In genomic region chr1:155086182-155086741, GRCh38 we compare ENCODE assay signal across 8 cellular contexts. TPM values are rescaled to one million over a fixed set of nuclear protein-coding genes. Genes with fewer than 3 reads are reported as not detected.
DNase-seq lines count a peak whose midpoint lies in the region; ATAC-seq lines count a peak whose summit lies in the region.

No MANE protein-coding gene starts in this region.

- DNase-seq in ELR (ENCODE audit: low read depth): peak; percentile 62
- DNase-seq in LHCN-M2 (ENCODE audit: low read depth): peak; percentile 29
- peak; percentile 63 for DNase-seq in T-helper 22 cell (ENCODE audit: low read depth)
- peak in 31 of 58 donors; percentile 16 to 73 (median 39) for DNase-seq in anterior cingulate cortex (lab: John Stamatoyannopoulos, UW)
- peak; percentile 86 for DNase-seq in stimulated activated CD4-positive, alpha-beta T cell treated with anti-CD3 and anti-CD28 coated beads, Interleukin-15, amount 100 ng/mL, for 24 hours

- peak overlapping the region; percentile 35 for H3K4me3 ChIP-seq in iPS-15b (ENCODE audit: low read depth, low read length)

- H3K9ac ChIP-seq in iPS-15b (ENCODE audit: low read depth, low read length): no peak overlapping the region

- peaks cover 17% of the 10 kb centered on the region for H3K4me1 ChIP-seq in iPS-15b (ENCODE audit: control insufficient read depth, insufficient read depth, low read length)

- H3K27me3 ChIP-seq in iPS-15b (ENCODE audit: control insufficient read depth, insufficient read depth, low read length): peaks cover 40% of the 10 kb centered on the region

- H3K36me3 ChIP-seq in iPS-15b (ENCODE audit: control insufficient read depth, insufficient read depth, low read length): no peaks in the 10 kb centered on the region

- no peaks in the 10 kb centered on the region for H3K9me3 ChIP-seq in iPS-15b (ENCODE audit: control insufficient read depth, insufficient read depth, low read length)

- no peak for ATAC-seq in GM19035 (IDR thresholded peaks at IDR 0.05; ENCODE audit: unreplicated experiment)
- ATAC-seq in HG03039 (IDR thresholded peaks at IDR 0.05; ENCODE audit: unreplicated experiment): no peak

RNA-seq across cellular contexts. Expression of gene EFNA3, which starts 7.6 kb away (rescaled TPM):
- total RNA-seq in LHCN-M2 (2014; rRNA removed): 1.7 and 2.1 TPM in 2 replicates
- 3.9 TPM for polyA plus RNA-seq in LHCN-M2 (2012)

RNA-seq across cellular contexts. Expression of gene EFNA4, which starts 22.7 kb away (rescaled TPM):
- 8.0 and 8.7 TPM in 2 replicates for total RNA-seq in LHCN-M2 (2014; rRNA removed)
- 7.1 TPM for polyA plus RNA-seq in LHCN-M2 (2012)

RNA-seq across cellular contexts. Expression of gene ADAM15, which starts 35.1 kb away (rescaled TPM):
- total RNA-seq in LHCN-M2 (2014; rRNA removed): 82.4 and 86.7 TPM in 2 replicates
- polyA plus RNA-seq in LHCN-M2 (2012): 55.8 TPM

RNA-seq across cellular contexts. Expression of gene EFNA1, which starts 41.4 kb away (rescaled TPM):
- total RNA-seq in LHCN-M2 (2014; rRNA removed): 0.23 TPM in 1 of 2 replicates, not detected in the other
- polyA plus RNA-seq in LHCN-M2 (2012): 0.21 TPM

RNA-seq across cellular contexts. Expression of gene SLC50A1, which starts 49.4 kb away (rescaled TPM):
- 24.7 and 31.8 TPM in 2 replicates for total RNA-seq in LHCN-M2 (2014; rRNA removed)
- 32.2 TPM for polyA plus RNA-seq in LHCN-M2 (2012)

Comparison
In these comparisons a context has a peak if more than half of its experiments do, and no peak if none do; other contexts are left out.
1. DNase-seq: peak in every context shown above with its lines; median percentile 86 in stimulated activated CD4-positive, alpha-beta T cell treated with anti-CD3 and anti-CD28 coated beads, Interleukin-15, amount 100 ng/mL, for 24 hours; 63 in T-helper 22 cell; 62 in ELR; 39 in anterior cingulate cortex; 29 in LHCN-M2.